8 cellular contexts compared by ENCODE assay signal in the genomic region with DNA sequence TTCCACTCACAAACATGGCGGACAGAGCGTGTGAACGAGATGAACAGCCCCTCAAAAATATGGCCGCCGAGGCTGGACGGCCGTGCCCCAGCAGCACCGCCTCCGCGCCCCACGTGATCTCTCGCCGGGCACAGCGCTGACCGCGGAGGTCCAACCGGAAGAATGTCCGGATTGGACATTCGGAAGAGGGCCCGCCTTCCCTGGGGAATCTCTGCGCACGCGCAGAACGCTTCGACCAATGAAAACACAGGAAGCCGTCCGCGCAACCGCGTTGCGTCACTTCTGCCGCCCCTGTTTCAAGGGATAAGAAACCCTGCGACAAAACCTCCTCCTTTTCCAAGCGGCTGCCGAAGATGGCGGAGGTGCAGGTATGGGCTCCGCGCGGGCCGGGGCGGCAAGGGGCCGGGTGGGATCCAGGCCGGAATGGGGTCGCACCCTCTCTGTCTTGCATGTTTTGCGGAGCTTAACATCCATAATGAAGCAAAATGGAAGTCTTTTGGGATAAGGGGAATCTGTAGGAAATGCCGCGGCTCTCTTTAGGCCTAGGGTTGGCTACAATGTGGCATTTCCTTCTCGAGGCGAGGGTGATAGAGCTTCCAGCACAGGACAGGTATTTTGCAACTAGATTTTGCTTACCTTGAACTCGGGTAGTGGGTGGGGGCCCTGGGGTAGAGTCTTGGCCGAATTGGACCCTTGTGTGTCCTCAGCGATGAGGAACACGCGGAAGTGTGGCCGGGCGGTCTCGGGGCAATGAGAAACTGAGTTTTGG. TPM values are rescaled to one million over a fixed set of nuclear protein-coding genes. Genes with fewer than 3 reads are reported as not detected.
DNase-seq lines count a peak whose midpoint lies in the region; ATAC-seq and TF ChIP-seq lines count a peak whose summit lies in the region.

A gene (plus strand): TSS at position 332 of the 769 bp plus-strand sequence. CDS start 22 bp downstream, at position 354.

- no peaks in the 10 kb centered on the region for H3K9me3 ChIP-seq in prostate gland

- TF ChIP-seq POLR2A in prostate gland (IDR thresholded peaks at IDR 0.05), result peak; percentile 88

- H3K4me1 ChIP-seq in prostate gland (replicated peaks), result peaks cover 17% of the 10 kb centered on the region
- peaks cover 2% of the 10 kb centered on the region for H3K4me1 ChIP-seq in urinary bladder (ENCODE audit: insufficient read depth)

- H3K4me3 ChIP-seq in prostate gland (peak within 1 kb of the TSS; percentile 80 to 98), urinary bladder (ENCODE audit: low read depth, low read length) (peak within 1 kb of the TSS; percentile 89)

- WGBS in prostate gland, result 0% methylated on average over 57 of the region's 57 CpGs
- under 1% methylated on average over 57 of the region's 57 CpGs for WGBS in urinary bladder

- intact Hi-C loops in left ventricle myocardium superior (cut with micrococcal nuclease) (no loop called here), prostate gland (cut with DNase I) (loop anchor here (1.0 kb wide), 1 partner anchor 9 kb away; a partner anchor contains a TSS)

- H3K27ac ChIP-seq in angular gyrus (ENCODE audit: low read depth, low read length) (peak within 1 kb of the TSS; percentile 97), prostate gland (peak within 1 kb of the TSS; percentile 84 to 88), urinary bladder (ENCODE audit: low read depth) (peak within 1 kb of the TSS; percentile 84)

- ATAC-seq in GM18498 (IDR thresholded peaks at IDR 0.05; ENCODE audit: unreplicated experiment) (peak; percentile 85), HG02938 (IDR thresholded peaks at IDR 0.05; ENCODE audit: unreplicated experiment) (peak; percentile 87), left ventricle myocardium superior (peak; percentile 97)

- peak; percentile 99 to 100 for DNase-seq in NCI-H187 (lab: John Stamatoyannopoulos, UW)
- peak; percentile 98 to 100 (median 99) for DNase-seq in T-helper 2 cell
- DNase-seq in left ventricle myocardium superior, result peak; percentile 100
- DNase-seq in prostate gland (ENCODE audit: low spot score), result peak; percentile 99

- H3K36me3 ChIP-seq in prostate gland (peaks cover 23 to 26% of the 10 kb centered on the region in 2 donors), urinary bladder (ENCODE audit: insufficient read depth) (peaks cover 2% of the 10 kb centered on the region)

- H3K27me3 ChIP-seq in prostate gland (replicated peaks; ENCODE audit: insufficient read depth), result no peaks in the 10 kb centered on the region

- peak in 1 of 4 experiments; percentile 19 for TF ChIP-seq CTCF in prostate gland (IDR thresholded peaks at IDR 0.05)

RNA-seq across cellular contexts. Expression of the gene that starts here (rescaled TPM):
- total RNA-seq in left ventricle myocardium superior (1,289 TPM), prostate gland (1,000 to 10,000 TPM; 2,414 to 3,956 TPM), urinary bladder (2,198 TPM)
- 3,726 TPM for polyA plus RNA-seq in urinary bladder

Comparison
In these comparisons a context has a peak if more than half of its experiments do, and no peak if none do; other contexts are left out.
1. Peak in every context shown above with its lines: DNase-seq, ATAC-seq, H3K4me3 ChIP-seq and H3K27ac ChIP-seq.